ENCODE assay signal across 26 cellular contexts in genomic region chr3:186093271-186093900, GRCh38. TPM values are rescaled to one million over a fixed set of nuclear protein-coding genes. Genes with fewer than 3 reads are reported as not detected.
DNase-seq lines count a peak whose midpoint lies in the region; ATAC-seq, FAIRE-seq and TF ChIP-seq lines count a peak whose summit lies in the region.
"Had no signal": no experiment of that assay in that cellular context is flagged by ENCODE, and none has a peak within 500 bp of the region (broad histone marks: within the 10 kb centered on the region; RNA-seq: fewer than 3 reads in every experiment).

No MANE protein-coding gene starts in this region.

- TF ChIP-seq POLR2A in H1 (IDR thresholded peaks at IDR 0.05; ENCODE audit: control extremely low read depth in 1 of 2, low read depth in 2 of 2, low read length in 2 of 2): no peak

- 69% methylated on average over 4 of the region's 4 CpGs for WGBS in SK-N-SH (ENCODE audit: low lambda C conversion rate)
- 81% methylated on average over 4 of the region's 4 CpGs; no CpG with 5 or more reads in 1 of the 2 experiments for WGBS in H1 (ENCODE audit: extremely low coverage in 1 of 2, insufficient coverage in 1 of 2, insufficient read length in 1 of 2, insufficient replicate concordance in 2 of 2, low coverage in 1 of 2, low lambda C conversion rate in 2 of 2, missing lambda C conversion rate in 1 of 2), 2 experiments
- WGBS in neuronal stem cell (ENCODE audit: extremely low coverage in 2 of 2, insufficient read length in 2 of 2, insufficient replicate concordance in 1 of 2), 2 donors: no CpG with 5 or more reads among the region's 4 CpGs

- H3K4me3 ChIP-seq in SK-N-SH (ENCODE audit: low read depth in 2 of 2, low read length in 1 of 2) (no peak overlapping the region), H1 (ENCODE audit: extremely low read depth in 1 of 4, insufficient read depth in 2 of 4, low read depth in 3 of 4, low read length in 4 of 4) (no peak overlapping the region), neuronal stem cell (ENCODE audit: low read length in 2 of 2) (no peak overlapping the region)
- H3K4me3 ChIP-seq: cardiac muscle cell, HAP-1, hepatocyte, K562, lung, prostate gland had no signal

- H3K36me3 ChIP-seq in SK-N-SH (replicated peaks in 1 of 2; ENCODE audit: control insufficient read depth in 1 of 2, insufficient read depth in 2 of 2, low read length in 1 of 2) (peaks cover 4 to 54% of the 10 kb centered on the region in 2 experiments), H1 (ENCODE audit: control insufficient read depth in 2 of 4, insufficient read depth in 4 of 4, low read length in 3 of 4) (no peaks in the 10 kb centered on the region), neuronal stem cell (replicated peaks in 1 of 2; ENCODE audit: control insufficient read depth in 2 of 2, insufficient read depth in 2 of 2, low read length in 2 of 2) (peaks cover 0 to 9% of the 10 kb centered on the region in 2 donors)
- H3K36me3 ChIP-seq: cardiac muscle cell, HAP-1, prostate gland had no signal

- H2BK5ac ChIP-seq in H1 (ENCODE audit: low read depth, low read length) (no peak overlapping the region), neuronal stem cell (ENCODE audit: low read length) (no peak overlapping the region)

- H2BK20ac ChIP-seq in H1 (ENCODE audit: low read length): no peak overlapping the region

- H2AK5ac ChIP-seq in H1 (ENCODE audit: low read depth, low read length): no peak overlapping the region
- H2AK5ac ChIP-seq in neuronal stem cell (ENCODE audit: low read depth, low read length): no peak overlapping the region

- H3K56ac ChIP-seq in H1 (replicated peaks; ENCODE audit: insufficient read length, low read depth, low read length): no peak overlapping the region

- H3K4me1 ChIP-seq in SK-N-SH (ENCODE audit: control insufficient read depth in 1 of 2, insufficient read depth in 2 of 2, low read depth in 1 of 2, low read length in 1 of 2) (peaks cover 14 to 21% of the 10 kb centered on the region in 2 experiments; a peak in 3 of 4 replicates), H1 (replicated peaks in 1 of 4; ENCODE audit: control insufficient read depth in 3 of 4, insufficient read depth in 4 of 4, low read length in 3 of 4) (peaks cover 4 to 18% (median 17%) of the 10 kb centered on the region in 4 experiments), neuronal stem cell (ENCODE audit: control insufficient read depth in 2 of 2, insufficient read depth in 1 of 2, low read depth in 1 of 2, low read length in 2 of 2) (peaks cover 24 to 25% of the 10 kb centered on the region in 2 donors)
- H3K4me1 ChIP-seq: prostate gland had no signal

- H3K79me1 ChIP-seq in H1 (ENCODE audit: low read depth, low read length) (no peaks in the 10 kb centered on the region), neuronal stem cell (ENCODE audit: low read depth, low read length) (no peaks in the 10 kb centered on the region)

- no peak overlapping the region for H2BK120ac ChIP-seq in H1 (replicated peaks; ENCODE audit: low read depth, low read length)
- no peak overlapping the region for H2BK120ac ChIP-seq in neuronal stem cell (ENCODE audit: low read depth, low read length)

- no peak for TF ChIP-seq EP300 in SK-N-SH (IDR thresholded peaks at IDR 0.05; ENCODE audit: borderline replicate concordance in 1 of 2, low read depth in 1 of 2, low read length in 1 of 2)
- TF ChIP-seq EP300 in H1 (IDR thresholded peaks at IDR 0.05; ENCODE audit: borderline replicate concordance in 1 of 2, low read depth in 2 of 2, low read length in 2 of 2): no peak

- FAIRE-seq in H1 (lab: Jason Lieb, UNC): no peak
- FAIRE-seq: A204.1, GM18507, islet of Langerhans, K562 had no signal

- peaks cover 9% of the 10 kb centered on the region for H3F3A ChIP-seq in SK-N-SH (replicated peaks; ENCODE audit: insufficient read depth)

- H3K79me2 ChIP-seq in SK-N-SH (ENCODE audit: insufficient read depth) (peaks cover 4% of the 10 kb centered on the region; the same call in 1 of the 2 replicates), H1 (ENCODE audit: control insufficient read depth in 1 of 2, insufficient read depth in 2 of 2, low read length in 2 of 2) (no peaks in the 10 kb centered on the region)
- H3K79me2 ChIP-seq: hepatocyte had no signal

- no peak overlapping the region for H3K4ac ChIP-seq in H1 (replicated peaks; ENCODE audit: insufficient read length, low read depth, low read length)
- no peak overlapping the region for H3K4ac ChIP-seq in neuronal stem cell (ENCODE audit: low read length)

- H3K23ac ChIP-seq in H1 (ENCODE audit: insufficient read length) (no peak overlapping the region), neuronal stem cell (ENCODE audit: low read depth, low read length, poor library complexity) (no peak overlapping the region)

- DNase-seq in SK-N-SH (no peak), NOMO-1 treated with DMSO at 0.1 percent for 48 hours (lab: John Stamatoyannopoulos, UW; ENCODE audit: unreplicated experiment) (peak; percentile 20), H1 (ENCODE audit: low read depth in 1 of 2, low spot score in 2 of 2) (no peak), neuronal stem cell (ENCODE audit: low spot score) (no peak), dermis blood vessel endothelial cell (no peak), glomerular visceral epithelial cell (ENCODE audit: extremely low spot score) (no peak)
- DNase-seq in stimulated activated naive CD4-positive, alpha-beta T cell (lab: John Stamatoyannopoulos, UW): no peak
- DNase-seq: activated CD4-positive, CD25-positive, alpha-beta regulatory T cell treated with anti-CD3 and anti-CD28 coated beads, Interleukin-2, amount 50 U/mL, for 72 hours; activated naive CD4-positive, alpha-beta T cell treated with anti-CD3 and anti-CD28 coated beads, Interleukin-2, amount 10 ng/mL, durations not matched to agents 7 days and 5 days; activated T-cell treated with anti-CD3 and anti-CD28 coated beads, Interleukin-2, amount 50 U/mL, for 72 hours; BE2C; foreskin fibroblast; NCI-H1092; NCI-H1930; substantia nigra; T1000 had no signal

- H3K27ac ChIP-seq in SK-N-SH (ENCODE audit: low read depth in 2 of 2, low read length in 1 of 2): no peak overlapping the region
- no peak overlapping the region for H3K27ac ChIP-seq in H1 (ENCODE audit: low read depth, low read length)
- no peak overlapping the region for H3K27ac ChIP-seq in neuronal stem cell (replicated peaks; ENCODE audit: low read length)
- H3K27ac ChIP-seq: cardiac muscle cell, hepatocyte, prostate gland had no signal

- H2AFZ ChIP-seq in SK-N-SH (ENCODE audit: low read depth): no peak overlapping the region
- no peak overlapping the region for H2AFZ ChIP-seq in H1 (ENCODE audit: low read length)
- H2AFZ ChIP-seq in neuronal stem cell (ENCODE audit: low read length): no peak overlapping the region
- H2AFZ ChIP-seq: hepatocyte had no signal

- no peak overlapping the region for H4K5ac ChIP-seq in H1 (ENCODE audit: insufficient read length, low read depth, low read length)

- H3K27me3 ChIP-seq in SK-N-SH (ENCODE audit: insufficient read depth) (no peaks in the 10 kb centered on the region), H1 (replicated peaks in 1 of 4; ENCODE audit: control insufficient read depth in 3 of 4, extremely low read depth in 1 of 4, insufficient read depth in 3 of 4, low read length in 3 of 4) (peaks cover 0 to 3% (median 0%) of the 10 kb centered on the region in 4 experiments; a peak in 4 of 7 replicates), neuronal stem cell (ENCODE audit: control insufficient read depth in 3 of 3, insufficient read depth in 3 of 3, low read depth in 1 of 3, low read length in 3 of 3) (no peaks in the 10 kb centered on the region)
- H3K27me3 ChIP-seq: BE2C, cardiac muscle cell, hepatocyte had no signal

- H3K14ac ChIP-seq in H1 (ENCODE audit: insufficient read length): no peak overlapping the region
- no peak overlapping the region for H3K14ac ChIP-seq in neuronal stem cell (ENCODE audit: low read length)

- POLR2A ChIA-PET in SK-N-SH (lab: Yijun Ruan, JAX) (no interaction called here), H1 (lab: Charles Lee; ENCODE audit: partially characterized antibody) (interaction anchor here (0.5 to 1.9 kb wide), 6 partner anchors 9 to 90 kb away, joined by 3 to 8 read pairs (median 5); no protein-coding TSS in a partner anchor)

- H4K20me1 ChIP-seq in SK-N-SH (ENCODE audit: insufficient read depth) (no peaks in the 10 kb centered on the region), H1 (replicated peaks in 1 of 2; ENCODE audit: control insufficient read depth in 1 of 2, insufficient read depth in 2 of 2, low read length in 2 of 2) (no peaks in the 10 kb centered on the region)

- H2BK15ac ChIP-seq in H1 (ENCODE audit: low read length): no peak overlapping the region
- peak overlapping the region; percentile 12 for H2BK15ac ChIP-seq in neuronal stem cell (ENCODE audit: low read length)

- CTCF ChIA-PET in SK-N-SH (lab: Yijun Ruan, JAX) (interaction anchor here (0.5 to 1.0 kb wide), 4 partner anchors 13 to 144 kb away, joined by 3 to 4 read pairs (median 3); no protein-coding TSS in a partner anchor), H1 (lab: Charles Lee; ENCODE audit: partially characterized antibody) (interaction anchor here (0.6 to 1.5 kb wide), 8 partner anchors 10 to 148 kb away, joined by 3 to 5 read pairs (median 3); no protein-coding TSS in a partner anchor)

- H4K91ac ChIP-seq in H1 (replicated peaks; ENCODE audit: insufficient read length, low read length): no peak overlapping the region
- H4K91ac ChIP-seq in neuronal stem cell (ENCODE audit: low read depth, low read length, poor library complexity): no peak overlapping the region

- H3K23me2 ChIP-seq in H1 (ENCODE audit: low read depth, low read length): peaks cover 9% of the 10 kb centered on the region

- H2BK12ac ChIP-seq in H1 (ENCODE audit: low read depth, low read length): no peak overlapping the region
- no peak overlapping the region for H2BK12ac ChIP-seq in neuronal stem cell (ENCODE audit: low read length)

- H3K9ac ChIP-seq in SK-N-SH (no peak overlapping the region), H1 (replicated peaks in 1 of 4; ENCODE audit: extremely low read depth in 1 of 4, low read depth in 3 of 4, low read length in 3 of 4) (no peak overlapping the region), neuronal stem cell (ENCODE audit: low read depth, low read length, poor library complexity) (no peak overlapping the region)

- H3K4me2 ChIP-seq in SK-N-SH: no peak overlapping the region
- H3K4me2 ChIP-seq in H1 (ENCODE audit: insufficient read depth in 1 of 2, low read depth in 2 of 2, low read length in 2 of 2): no peak overlapping the region
- no peak overlapping the region for H3K4me2 ChIP-seq in neuronal stem cell (ENCODE audit: insufficient read depth, low read length, poor library complexity, severe bottlenecking)
- H3K4me2 ChIP-seq: hepatocyte had no signal

- H3K9me3 ChIP-seq in SK-N-SH (no peaks in the 10 kb centered on the region), H1 (ENCODE audit: insufficient read depth in 2 of 2, low read depth in 1 of 2, low read length in 1 of 2) (no peaks in the 10 kb centered on the region), neuronal stem cell (replicated peaks in 1 of 2; ENCODE audit: control insufficient read depth in 2 of 2, insufficient read depth in 1 of 2, low read depth in 1 of 2, low read length in 2 of 2) (no peaks in the 10 kb centered on the region)
- H3K9me3 ChIP-seq: BE2C, HAP-1, prostate gland had no signal

- H3K9me2 ChIP-seq in SK-N-SH: no peaks in the 10 kb centered on the region

- H4K8ac ChIP-seq in H1 (ENCODE audit: extremely low read depth, insufficient read depth, low read length): no peak overlapping the region
- no peak overlapping the region for H4K8ac ChIP-seq in neuronal stem cell (ENCODE audit: low read depth, low read length)

- TF ChIP-seq RAD21 in SK-N-SH (IDR thresholded peaks at IDR 0.05; ENCODE audit: low read length): 0 out of 2 replicates have a peak, but pooled peaks have one; percentile 14
- TF ChIP-seq RAD21 in H1 (IDR thresholded peaks at IDR 0.05 in 1 of 2, conservative IDR thresholded peaks at IDR 0.05 in 1 of 2; ENCODE audit: low read depth in 2 of 2, low read length in 2 of 2): peak; percentile 23 to 32

- no peak for TF ChIP-seq CTCF in SK-N-SH (IDR thresholded peaks at IDR 0.05)
- peak in 2 of 3 experiments; percentile 2 to 5; a peak in 2 of 4 replicates for TF ChIP-seq CTCF in H1 (IDR thresholded peaks at IDR 0.05; ENCODE audit: control extremely low read depth in 1 of 3, insufficient read depth in 1 of 3, low read depth in 1 of 3, low read length in 3 of 3)

- H3K18ac ChIP-seq in H1 (ENCODE audit: extremely low read depth, low read length) (no peak overlapping the region), neuronal stem cell (ENCODE audit: low read length) (no peak overlapping the region)

- no peak for ATAC-seq in SK-N-SH treated with all-trans-retinoic acid at 6 μM for 48 hours
- ATAC-seq: activated T-cell treated with anti-CD3 and anti-CD28 coated beads, Interleukin-2, amount 50 U/mL, for 72 hours; K562 had no signal

RNA-seq across cellular contexts. Expression of gene ETV5, which starts 15.5 kb away (rescaled TPM):
- polyA plus RNA-seq in SK-N-SH (2012; rRNA removed): 17.4 and 20.9 TPM in 2 replicates
- polyA plus RNA-seq in SK-N-SH (2012; cell fraction: cytosol; rRNA removed): 19.9 and 21.8 TPM in 2 replicates
- 19.7 and 23.2 TPM in 2 replicates for polyA plus RNA-seq in SK-N-SH (2012; cell fraction: nucleus; rRNA removed)
- 31.9 and 36.9 TPM in 2 replicates for total RNA-seq in H1 (2021; fragmentation: NEBNext Ultra II Directional; extraction: Animal tissue kit (Norgen Biotek cat#: 25700))
- 11.8 and 13.1 TPM in 2 replicates for polyA plus RNA-seq in H1 (2011; rRNA removed)
- polyA plus RNA-seq in H1 (2011; cell fraction: cytosol; rRNA removed): 9.3 TPM
- polyA plus RNA-seq in H1 (2011; cell fraction: nucleus; rRNA removed): 13.9 TPM
- polyA plus RNA-seq in H1 (2012, experiment 1 of 2): 16.4 to 19.6 TPM (median 18.1 TPM) in 4 replicates
- 31.3 TPM for polyA plus RNA-seq in H1 (2012, experiment 2 of 2)
- polyA plus RNA-seq in H1 (2013, experiment 1 of 2): 24.7 TPM
- 25.7 TPM for polyA plus RNA-seq in H1 (2013, experiment 2 of 2)
- 35.6 and 42.7 TPM in 2 replicates for polyA minus RNA-seq in H1 (2011; rRNA and poly(A)+ RNA removed)
- 26.0 TPM for polyA minus RNA-seq in H1 (2011; cell fraction: cytosol; rRNA and poly(A)+ RNA removed)
- polyA minus RNA-seq in H1 (2011; cell fraction: nucleus; rRNA and poly(A)+ RNA removed): 17.8 TPM
- 60.7 TPM for polyA plus RNA-seq in neuronal stem cell (2013, experiment 1 of 2)
- 60.9 TPM for polyA plus RNA-seq in neuronal stem cell (2013, experiment 2 of 2)
- 14.1 and 38.6 TPM in 2 replicates for total RNA-seq in dermis blood vessel endothelial cell

Comparison
In these comparisons a context has a peak if more than half of its experiments do, and no peak if none do; other contexts are left out.
1. Of the 17 proteins assayed by ChIP-seq in both H1 and SK-N-SH: peak only in H1: CTCF, MAX and YY1; only in SK-N-SH: none; in both: RAD21; in neither: 13.